In the genomic region with DNA sequence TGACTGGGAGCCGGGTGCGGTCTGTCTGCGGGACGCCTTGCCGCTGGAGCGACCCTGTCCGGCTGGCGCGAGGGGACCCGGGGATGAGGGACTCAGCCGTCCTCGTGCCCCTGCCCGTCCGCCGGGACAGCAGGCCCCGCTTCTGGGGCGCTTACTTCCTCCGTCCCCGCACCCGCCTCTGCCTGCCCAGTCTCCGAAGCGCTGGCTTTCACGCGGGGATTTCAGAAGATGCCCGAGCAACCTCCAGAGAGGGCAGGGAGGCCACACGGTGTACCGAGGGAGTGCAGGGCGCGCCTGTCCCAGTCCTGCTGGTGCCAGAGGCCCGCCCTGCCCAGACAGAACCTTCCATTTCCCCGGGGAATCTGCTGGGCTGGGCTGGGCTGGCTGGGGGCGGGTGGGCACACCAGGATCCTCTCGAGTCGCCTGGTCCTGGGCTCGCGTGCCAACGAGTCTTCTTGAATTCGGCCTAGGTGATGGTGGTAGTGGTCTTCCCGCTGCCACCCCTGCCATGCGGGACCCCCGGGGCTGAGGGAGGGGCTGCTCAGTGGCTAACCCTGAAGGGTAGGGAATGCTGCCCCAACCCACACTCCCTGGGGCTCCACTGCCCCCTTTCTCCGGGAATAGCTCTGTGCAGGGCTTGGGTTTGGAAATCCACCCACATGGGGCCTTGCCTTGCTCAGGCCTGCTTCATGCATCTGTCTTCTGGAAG, we compare ENCODE assay signal across 2 cellular contexts.
TF ChIP-seq lines count a peak whose summit lies in the region.

No MANE protein-coding gene starts in this region.

TF ChIP-seq in GM23338, 12 proteins besides CTCF, POLR2A, EP300 and RAD21:
- TF ChIP-seq, protein P1, sequence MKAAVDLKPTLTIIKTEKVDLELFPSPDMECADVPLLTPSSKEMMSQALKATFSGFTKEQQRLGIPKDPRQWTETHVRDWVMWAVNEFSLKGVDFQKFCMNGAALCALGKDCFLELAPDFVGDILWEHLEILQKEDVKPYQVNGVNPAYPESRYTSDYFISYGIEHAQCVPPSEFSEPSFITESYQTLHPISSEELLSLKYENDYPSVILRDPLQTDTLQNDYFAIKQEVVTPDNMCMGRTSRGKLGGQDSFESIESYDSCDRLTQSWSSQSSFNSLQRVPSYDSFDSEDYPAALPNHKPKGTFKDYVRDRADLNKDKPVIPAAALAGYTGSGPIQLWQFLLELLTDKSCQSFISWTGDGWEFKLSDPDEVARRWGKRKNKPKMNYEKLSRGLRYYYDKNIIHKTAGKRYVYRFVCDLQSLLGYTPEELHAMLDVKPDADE (IDR thresholded peaks at IDR 0.05): no peak
- TF ChIP-seq, protein P2, sequence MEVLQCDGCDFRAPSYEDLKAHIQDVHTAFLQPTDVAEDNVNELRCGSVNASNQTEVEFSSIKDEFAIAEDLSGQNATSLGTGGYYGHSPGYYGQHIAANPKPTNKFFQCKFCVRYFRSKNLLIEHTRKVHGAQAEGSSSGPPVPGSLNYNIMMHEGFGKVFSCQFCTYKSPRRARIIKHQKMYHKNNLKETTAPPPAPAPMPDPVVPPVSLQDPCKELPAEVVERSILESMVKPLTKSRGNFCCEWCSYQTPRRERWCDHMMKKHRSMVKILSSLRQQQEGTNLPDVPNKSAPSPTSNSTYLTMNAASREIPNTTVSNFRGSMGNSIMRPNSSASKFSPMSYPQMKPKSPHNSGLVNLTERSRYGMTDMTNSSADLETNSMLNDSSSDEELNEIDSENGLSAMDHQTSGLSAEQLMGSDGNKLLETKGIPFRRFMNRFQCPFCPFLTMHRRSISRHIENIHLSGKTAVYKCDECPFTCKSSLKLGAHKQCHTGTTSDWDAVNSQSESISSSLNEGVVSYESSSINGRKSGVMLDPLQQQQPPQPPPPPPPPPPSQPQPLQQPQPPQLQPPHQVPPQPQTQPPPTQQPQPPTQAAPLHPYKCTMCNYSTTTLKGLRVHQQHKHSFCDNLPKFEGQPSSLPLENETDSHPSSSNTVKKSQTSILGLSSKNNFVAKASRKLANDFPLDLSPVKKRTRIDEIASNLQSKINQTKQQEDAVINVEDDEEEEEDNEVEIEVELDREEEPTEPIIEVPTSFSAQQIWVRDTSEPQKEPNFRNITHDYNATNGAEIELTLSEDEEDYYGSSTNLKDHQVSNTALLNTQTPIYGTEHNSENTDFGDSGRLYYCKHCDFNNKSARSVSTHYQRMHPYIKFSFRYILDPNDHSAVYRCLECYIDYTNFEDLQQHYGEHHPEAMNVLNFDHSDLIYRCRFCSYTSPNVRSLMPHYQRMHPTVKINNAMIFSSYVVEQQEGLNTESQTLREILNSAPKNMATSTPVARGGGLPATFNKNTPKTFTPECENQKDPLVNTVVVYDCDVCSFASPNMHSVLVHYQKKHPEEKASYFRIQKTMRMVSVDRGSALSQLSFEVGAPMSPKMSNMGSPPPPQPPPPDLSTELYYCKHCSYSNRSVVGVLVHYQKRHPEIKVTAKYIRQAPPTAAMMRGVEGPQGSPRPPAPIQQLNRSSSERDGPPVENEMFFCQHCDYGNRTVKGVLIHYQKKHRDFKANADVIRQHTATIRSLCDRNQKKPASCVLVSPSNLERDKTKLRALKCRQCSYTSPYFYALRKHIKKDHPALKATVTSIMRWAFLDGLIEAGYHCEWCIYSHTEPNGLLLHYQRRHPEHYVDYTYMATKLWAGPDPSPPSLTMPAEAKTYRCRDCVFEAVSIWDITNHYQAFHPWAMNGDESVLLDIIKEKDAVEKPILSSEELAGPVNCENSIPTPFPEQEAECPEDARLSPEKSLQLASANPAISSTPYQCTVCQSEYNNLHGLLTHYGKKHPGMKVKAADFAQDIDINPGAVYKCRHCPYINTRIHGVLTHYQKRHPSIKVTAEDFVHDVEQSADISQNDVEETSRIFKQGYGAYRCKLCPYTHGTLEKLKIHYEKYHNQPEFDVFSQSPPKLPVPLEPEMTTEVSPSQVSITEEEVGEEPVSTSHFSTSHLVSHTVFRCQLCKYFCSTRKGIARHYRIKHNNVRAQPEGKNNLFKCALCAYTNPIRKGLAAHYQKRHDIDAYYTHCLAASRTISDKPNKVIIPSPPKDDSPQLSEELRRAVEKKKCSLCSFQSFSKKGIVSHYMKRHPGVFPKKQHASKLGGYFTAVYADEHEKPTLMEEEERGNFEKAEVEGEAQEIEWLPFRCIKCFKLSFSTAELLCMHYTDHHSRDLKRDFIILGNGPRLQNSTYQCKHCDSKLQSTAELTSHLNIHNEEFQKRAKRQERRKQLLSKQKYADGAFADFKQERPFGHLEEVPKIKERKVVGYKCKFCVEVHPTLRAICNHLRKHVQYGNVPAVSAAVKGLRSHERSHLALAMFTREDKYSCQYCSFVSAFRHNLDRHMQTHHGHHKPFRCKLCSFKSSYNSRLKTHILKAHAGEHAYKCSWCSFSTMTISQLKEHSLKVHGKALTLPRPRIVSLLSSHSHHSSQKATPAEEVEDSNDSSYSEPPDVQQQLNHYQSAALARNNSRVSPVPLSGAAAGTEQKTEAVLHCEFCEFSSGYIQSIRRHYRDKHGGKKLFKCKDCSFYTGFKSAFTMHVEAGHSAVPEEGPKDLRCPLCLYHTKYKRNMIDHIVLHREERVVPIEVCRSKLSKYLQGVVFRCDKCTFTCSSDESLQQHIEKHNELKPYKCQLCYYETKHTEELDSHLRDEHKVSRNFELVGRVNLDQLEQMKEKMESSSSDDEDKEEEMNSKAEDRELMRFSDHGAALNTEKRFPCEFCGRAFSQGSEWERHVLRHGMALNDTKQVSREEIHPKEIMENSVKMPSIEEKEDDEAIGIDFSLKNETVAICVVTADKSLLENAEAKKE (CRISPR knock-in tag; IDR thresholded peaks at IDR 0.05): no peak
- TF ChIP-seq CREB1 (CRISPR knock-in tag; IDR thresholded peaks at IDR 0.05; ENCODE audit: low read depth): no peak
- no peak for TF ChIP-seq STAT1 (IDR thresholded peaks at IDR 0.05; ENCODE audit: unreplicated experiment)
- TF ChIP-seq EZH2 (IDR thresholded peaks at IDR 0.05; ENCODE audit: low read depth, unreplicated experiment): peak; percentile 45
- TF ChIP-seq POLR2AphosphoS5 (IDR thresholded peaks at IDR 0.05; ENCODE audit: low read depth): no peak

TF ChIP-seq in K562, 482 proteins besides CTCF, POLR2A, EP300 and RAD21:
- no peak for TF ChIP-seq MYC (IDR thresholded peaks at IDR 0.05; ENCODE audit: low read depth, low read length)
- no peak for TF ChIP-seq MYC (CRISPR knock-in tag; IDR thresholded peaks at IDR 0.05; ENCODE audit: borderline replicate concordance, low read depth)
- no peak for TF ChIP-seq ERF (CRISPR knock-in tag; IDR thresholded peaks at IDR 0.05)
- TF ChIP-seq SMARCE1 (IDR thresholded peaks at IDR 0.05): no peak
- TF ChIP-seq, protein P3, sequence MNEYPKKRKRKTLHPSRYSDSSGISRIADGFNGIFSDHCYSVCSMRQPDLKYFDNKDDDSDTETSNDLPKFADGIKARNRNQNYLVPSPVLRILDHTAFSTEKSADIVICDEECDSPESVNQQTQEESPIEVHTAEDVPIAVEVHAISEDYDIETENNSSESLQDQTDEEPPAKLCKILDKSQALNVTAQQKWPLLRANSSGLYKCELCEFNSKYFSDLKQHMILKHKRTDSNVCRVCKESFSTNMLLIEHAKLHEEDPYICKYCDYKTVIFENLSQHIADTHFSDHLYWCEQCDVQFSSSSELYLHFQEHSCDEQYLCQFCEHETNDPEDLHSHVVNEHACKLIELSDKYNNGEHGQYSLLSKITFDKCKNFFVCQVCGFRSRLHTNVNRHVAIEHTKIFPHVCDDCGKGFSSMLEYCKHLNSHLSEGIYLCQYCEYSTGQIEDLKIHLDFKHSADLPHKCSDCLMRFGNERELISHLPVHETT (CRISPR knock-in tag; conservative IDR thresholded peaks at IDR 0.05 in 1 of 2, IDR thresholded peaks at IDR 0.05 in 1 of 2): no peak
- TF ChIP-seq, protein P4, sequence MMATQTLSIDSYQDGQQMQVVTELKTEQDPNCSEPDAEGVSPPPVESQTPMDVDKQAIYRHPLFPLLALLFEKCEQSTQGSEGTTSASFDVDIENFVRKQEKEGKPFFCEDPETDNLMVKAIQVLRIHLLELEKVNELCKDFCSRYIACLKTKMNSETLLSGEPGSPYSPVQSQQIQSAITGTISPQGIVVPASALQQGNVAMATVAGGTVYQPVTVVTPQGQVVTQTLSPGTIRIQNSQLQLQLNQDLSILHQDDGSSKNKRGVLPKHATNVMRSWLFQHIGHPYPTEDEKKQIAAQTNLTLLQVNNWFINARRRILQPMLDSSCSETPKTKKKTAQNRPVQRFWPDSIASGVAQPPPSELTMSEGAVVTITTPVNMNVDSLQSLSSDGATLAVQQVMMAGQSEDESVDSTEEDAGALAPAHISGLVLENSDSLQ (IDR thresholded peaks at IDR 0.05): no peak
- TF ChIP-seq ZNF324 (CRISPR knock-in tag; IDR thresholded peaks at IDR 0.05): no peak
- no peak for TF ChIP-seq ATF7 (IDR thresholded peaks at IDR 0.05)
- no peak for TF ChIP-seq TGIF2 (CRISPR knock-in tag; IDR thresholded peaks at IDR 0.05)
- no peak for TF ChIP-seq KAT7 (CRISPR knock-in tag; IDR thresholded peaks at IDR 0.05; ENCODE audit: borderline replicate concordance)
- no peak for TF ChIP-seq U2AF1 (optimal IDR thresholded peaks at IDR 0.05; ENCODE audit: low read depth, low read length)
- TF ChIP-seq, protein P5, sequence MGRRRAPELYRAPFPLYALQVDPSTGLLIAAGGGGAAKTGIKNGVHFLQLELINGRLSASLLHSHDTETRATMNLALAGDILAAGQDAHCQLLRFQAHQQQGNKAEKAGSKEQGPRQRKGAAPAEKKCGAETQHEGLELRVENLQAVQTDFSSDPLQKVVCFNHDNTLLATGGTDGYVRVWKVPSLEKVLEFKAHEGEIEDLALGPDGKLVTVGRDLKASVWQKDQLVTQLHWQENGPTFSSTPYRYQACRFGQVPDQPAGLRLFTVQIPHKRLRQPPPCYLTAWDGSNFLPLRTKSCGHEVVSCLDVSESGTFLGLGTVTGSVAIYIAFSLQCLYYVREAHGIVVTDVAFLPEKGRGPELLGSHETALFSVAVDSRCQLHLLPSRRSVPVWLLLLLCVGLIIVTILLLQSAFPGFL (CRISPR knock-in tag; IDR thresholded peaks at IDR 0.05): no peak
- TF ChIP-seq SOX6 (IDR thresholded peaks at IDR 0.05): no peak
TF ChIP-seq in K562: peak in this region for 0.
